10 cellular contexts compared by ENCODE assay signal in the genomic region with DNA sequence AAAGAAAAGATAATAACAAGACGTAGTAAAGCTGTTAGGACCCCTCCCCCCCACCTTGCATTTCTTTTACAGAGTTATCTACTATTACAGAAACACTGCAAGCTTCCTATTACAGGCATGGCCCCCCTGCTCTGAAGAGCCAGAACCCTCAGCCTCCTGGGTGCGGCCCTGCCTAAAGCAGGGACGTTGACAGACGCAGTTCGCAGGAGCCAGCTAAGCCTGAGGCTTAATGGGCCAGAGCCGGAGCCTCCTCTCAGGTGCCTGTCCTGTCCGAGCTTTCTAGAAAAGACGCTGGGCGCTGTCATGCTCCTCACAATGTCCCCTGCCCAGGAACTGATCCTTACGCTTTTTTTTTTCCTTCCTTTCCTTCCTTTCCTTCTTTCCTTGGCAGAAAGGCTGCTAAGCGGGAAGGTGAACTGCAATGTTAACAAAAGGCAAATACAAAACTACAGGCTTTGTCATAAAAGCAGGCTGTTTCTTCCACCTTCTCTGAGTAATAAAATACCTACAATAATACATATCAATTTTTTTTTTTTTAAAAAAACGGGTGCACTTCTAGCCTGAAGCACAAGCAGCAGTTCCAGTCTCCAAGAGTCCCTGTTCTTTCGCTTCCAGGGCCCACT. TPM values are rescaled to one million over a fixed set of nuclear protein-coding genes. Genes with fewer than 3 reads are reported as not detected.
DNase-seq lines count a peak whose midpoint lies in the region; ATAC-seq and TF ChIP-seq lines count a peak whose summit lies in the region.
"Had no signal": no experiment of that assay in that cellular context is flagged by ENCODE, and none has a peak within 500 bp of the region (broad histone marks: within the 10 kb centered on the region; RNA-seq: fewer than 3 reads in every experiment).

No MANE protein-coding gene starts in this region.

- peaks cover 13 to 35% (median 25%) of the 10 kb centered on the region in 3 donors for H3K4me1 Mint-ChIP-seq in naive B cell

- peaks cover 59 to 91% (median 77%) of the 10 kb centered on the region in 3 donors for H3K27me3 Mint-ChIP-seq in naive B cell

- TF ChIP-seq POLR2A in HCT116 (IDR thresholded peaks at IDR 0.05; ENCODE audit: borderline replicate concordance, extremely low read depth, insufficient read depth, insufficient read length), result no peak

- peaks cover 5 to 15% of the 10 kb centered on the region in 2 experiments; a peak in 3 of 4 replicates for H3K4me1 ChIP-seq in HCT116 (ENCODE audit: control insufficient read depth in 1 of 2, insufficient read depth in 2 of 2, low read length in 2 of 2)
- peaks cover 9% of the 10 kb centered on the region for H3K4me1 ChIP-seq in colonic mucosa

- ATAC-seq in HCT116 (no peak), naive B cell (ENCODE audit: low read depth in 2 of 2) (no peak), HG02970 (IDR thresholded peaks at IDR 0.05; ENCODE audit: low FRiP score, unreplicated experiment) (no peak)

- no peaks in the 10 kb centered on the region for H3K9me2 ChIP-seq in HCT116 (ENCODE audit: insufficient read depth)

- H3K4me3 ChIP-seq in HCT116 (replicated peaks in 1 of 2; ENCODE audit: low read depth in 1 of 2, low read length in 2 of 2) (peak overlapping the region in 1 of 2 experiments; percentile 59; a peak in 1 of 4 replicates), colonic mucosa (peak overlapping the region; percentile 53), dorsolateral prefrontal cortex (peak overlapping the region in 28 of 59 donors; percentile 1 to 60 (median 46))

- H3K36me3 Mint-ChIP-seq in naive B cell, result peaks cover 0 to 7% of the 10 kb centered on the region in 2 donors

- intact Hi-C loops in HCT116 (cut with micrococcal nuclease), result no loop called here
- intact Hi-C loops in colonic mucosa (cut with DNase I), result no loop called here
- intact Hi-C loops in dorsolateral prefrontal cortex (cut with DNase I), result no loop called here

- peak overlapping the region in 1 of 6 donors; percentile 59 for H3K27ac Mint-ChIP-seq in naive B cell

- TF ChIP-seq RAD21 in HCT116 (IDR thresholded peaks at IDR 0.05; ENCODE audit: low read depth), result no peak

- H3K36me3 ChIP-seq in HCT116 (ENCODE audit: control insufficient read depth in 1 of 2, insufficient read depth in 2 of 2, low read length in 2 of 2), result no peaks in the 10 kb centered on the region
- H3K36me3 ChIP-seq in colonic mucosa, result no peaks in the 10 kb centered on the region

- H2AFZ ChIP-seq in HCT116 (ENCODE audit: low read depth, low read length, poor library complexity, severe bottlenecking), result no peak overlapping the region

- no peak overlapping the region for H3K27ac ChIP-seq in HCT116 (ENCODE audit: low read depth, low read length)
- H3K27ac ChIP-seq in colonic mucosa, result peak overlapping the region; percentile 70
- no peak overlapping the region for H3K27ac ChIP-seq in dorsolateral prefrontal cortex

- RAD21 ChIA-PET in HCT116 (lab: Charles Lee; ENCODE audit: low non-redundant PET in 1 of 2, low total read pairs in 2 of 2, uncharacterized antibody in 2 of 2, unreplicated experiment in 2 of 2), result no interaction called here

- peak overlapping the region; percentile 87 for H3K4me2 ChIP-seq in HCT116 (ENCODE audit: low read length)

- DNase-seq in AG08396 (ENCODE audit: low spot score) (peak; percentile 26), HCT116 (ENCODE audit: low read depth, low spot score) (no peak), colonic mucosa (peak; percentile 29), naive B cell (no peak), DMS114 treated with DMSO at 0.1 percent for 48 hours (lab: John Stamatoyannopoulos, UW; ENCODE audit: unreplicated experiment) (no peak), dorsolateral prefrontal cortex (no peak), activated gamma-delta T cell (lab: John Stamatoyannopoulos, UW) (no peak)
- DNase-seq: cortex of kidney, EL had no signal

- H3K9me3 Mint-ChIP-seq in naive B cell, result peaks cover 0 to 10% (median 3%) of the 10 kb centered on the region in 7 donors

- H3K27me3 ChIP-seq in HCT116 (ENCODE audit: insufficient read depth, low read length) (no peaks in the 10 kb centered on the region), colonic mucosa (peaks cover 29% of the 10 kb centered on the region), dorsolateral prefrontal cortex (peaks cover 15 to 97% (median 66%) of the 10 kb centered on the region in 45 donors)

- peak overlapping the region; percentile 66 to 84 (median 74) for H3K4me3 Mint-ChIP-seq in naive B cell

- H3K9me3 ChIP-seq in HCT116 (ENCODE audit: control insufficient read depth in 1 of 2, insufficient read depth in 1 of 2, low read depth in 1 of 2, low read length in 2 of 2) (no peaks in the 10 kb centered on the region), colonic mucosa (no peaks in the 10 kb centered on the region)

- POLR2A ChIA-PET in HCT116 (lab: Charles Lee), result no interaction called here

- no peaks in the 10 kb centered on the region for H4K20me1 ChIP-seq in HCT116 (ENCODE audit: insufficient read depth)

- no peaks in the 10 kb centered on the region for H3K79me2 ChIP-seq in HCT116 (ENCODE audit: insufficient read depth, low read length)

- BruUV-seq in HCT116 (replicated peaks; lab: Mats Ljungman, UMichigan), result no TSS peak

- no peak for TF ChIP-seq CTCF in HCT116 (IDR thresholded peaks at IDR 0.05 in 2 of 3, conservative IDR thresholded peaks at IDR 0.05 in 1 of 3; ENCODE audit: borderline replicate concordance in 1 of 3, insufficient read depth in 1 of 3, low read depth in 2 of 3, low read length in 2 of 3)
- TF ChIP-seq CTCF in colonic mucosa (IDR thresholded peaks at IDR 0.05), result no peak
- TF ChIP-seq CTCF in dorsolateral prefrontal cortex (IDR thresholded peaks at IDR 0.05 in 54 of 56, conservative IDR thresholded peaks at IDR 0.05 in 2 of 56; ENCODE audit: low read depth in 1 of 56, partially characterized antibody in 56 of 56), result no peak

- H3K9ac ChIP-seq in HCT116 (ENCODE audit: low read length), result no peak overlapping the region
- peak overlapping the region in 1 of 2 donors; percentile 35 for H3K9ac ChIP-seq in colonic mucosa (ENCODE audit: low read depth in 2 of 2, low read length in 2 of 2)

- CTCF ChIA-PET in HCT116 (lab: Charles Lee), result interaction anchor here (1.5 kb wide), 1 partner anchor 12 kb away, joined by 3 read pairs; the partner anchor contains the start of gene MNX1

TF ChIP-seq in HCT116, 20 proteins besides CTCF, POLR2A, EP300 and RAD21 (continues in another document):
- TF ChIP-seq, protein P1, sequence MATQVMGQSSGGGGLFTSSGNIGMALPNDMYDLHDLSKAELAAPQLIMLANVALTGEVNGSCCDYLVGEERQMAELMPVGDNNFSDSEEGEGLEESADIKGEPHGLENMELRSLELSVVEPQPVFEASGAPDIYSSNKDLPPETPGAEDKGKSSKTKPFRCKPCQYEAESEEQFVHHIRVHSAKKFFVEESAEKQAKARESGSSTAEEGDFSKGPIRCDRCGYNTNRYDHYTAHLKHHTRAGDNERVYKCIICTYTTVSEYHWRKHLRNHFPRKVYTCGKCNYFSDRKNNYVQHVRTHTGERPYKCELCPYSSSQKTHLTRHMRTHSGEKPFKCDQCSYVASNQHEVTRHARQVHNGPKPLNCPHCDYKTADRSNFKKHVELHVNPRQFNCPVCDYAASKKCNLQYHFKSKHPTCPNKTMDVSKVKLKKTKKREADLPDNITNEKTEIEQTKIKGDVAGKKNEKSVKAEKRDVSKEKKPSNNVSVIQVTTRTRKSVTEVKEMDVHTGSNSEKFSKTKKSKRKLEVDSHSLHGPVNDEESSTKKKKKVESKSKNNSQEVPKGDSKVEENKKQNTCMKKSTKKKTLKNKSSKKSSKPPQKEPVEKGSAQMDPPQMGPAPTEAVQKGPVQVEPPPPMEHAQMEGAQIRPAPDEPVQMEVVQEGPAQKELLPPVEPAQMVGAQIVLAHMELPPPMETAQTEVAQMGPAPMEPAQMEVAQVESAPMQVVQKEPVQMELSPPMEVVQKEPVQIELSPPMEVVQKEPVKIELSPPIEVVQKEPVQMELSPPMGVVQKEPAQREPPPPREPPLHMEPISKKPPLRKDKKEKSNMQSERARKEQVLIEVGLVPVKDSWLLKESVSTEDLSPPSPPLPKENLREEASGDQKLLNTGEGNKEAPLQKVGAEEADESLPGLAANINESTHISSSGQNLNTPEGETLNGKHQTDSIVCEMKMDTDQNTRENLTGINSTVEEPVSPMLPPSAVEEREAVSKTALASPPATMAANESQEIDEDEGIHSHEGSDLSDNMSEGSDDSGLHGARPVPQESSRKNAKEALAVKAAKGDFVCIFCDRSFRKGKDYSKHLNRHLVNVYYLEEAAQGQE (IDR thresholded peaks at IDR 0.05; ENCODE audit: low read depth), result no peak
- TF ChIP-seq EZH2 (IDR thresholded peaks at IDR 0.05), result no peak
- no peak for TF ChIP-seq ZFX (IDR thresholded peaks at IDR 0.05)
- TF ChIP-seq CEBPB (IDR thresholded peaks at IDR 0.05; ENCODE audit: low read depth), result no peak
- TF ChIP-seq TCF7L2 (IDR thresholded peaks at IDR 0.05; ENCODE audit: borderline replicate concordance, extremely low read depth, insufficient read depth, insufficient read length), result no peak
- no peak for TF ChIP-seq EZH2phosphoT487 (IDR thresholded peaks at IDR 0.05; ENCODE audit: borderline replicate concordance)
- TF ChIP-seq EGR1 (IDR thresholded peaks at IDR 0.05; ENCODE audit: low read depth), result no peak
- TF ChIP-seq, protein P2, sequence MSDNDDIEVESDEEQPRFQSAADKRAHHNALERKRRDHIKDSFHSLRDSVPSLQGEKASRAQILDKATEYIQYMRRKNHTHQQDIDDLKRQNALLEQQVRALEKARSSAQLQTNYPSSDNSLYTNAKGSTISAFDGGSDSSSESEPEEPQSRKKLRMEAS (IDR thresholded peaks at IDR 0.05), result no peak
- no peak for TF ChIP-seq JUND (IDR thresholded peaks at IDR 0.05)
- no peak for TF ChIP-seq YY1 (IDR thresholded peaks at IDR 0.05; ENCODE audit: extremely low read depth, insufficient replicate concordance, low read depth, low read length)
- no peak for TF ChIP-seq POLR2AphosphoS5 (IDR thresholded peaks at IDR 0.05; ENCODE audit: low read depth, low read length)
- no peak for TF ChIP-seq SRF (IDR thresholded peaks at IDR 0.05; ENCODE audit: low read depth)
- TF ChIP-seq SIN3A (IDR thresholded peaks at IDR 0.05; ENCODE audit: low read depth), result no peak
- TF ChIP-seq SP1 (IDR thresholded peaks at IDR 0.05; ENCODE audit: low read depth), result no peak

RNA-seq across cellular contexts. Expression of gene MNX1, which starts 11.4 kb away (rescaled TPM):
- 7.7 TPM for total RNA-seq in HCT116 (2021; ENCODE audit: unreplicated experiment)
- polyA plus RNA-seq in HCT116 (2012), result 2.7 and 3.5 TPM in 2 replicates
- 10 to 100 TPM; 14.5 to 27.4 TPM for total RNA-seq in colonic mucosa
- polyA plus RNA-seq in naive B cell (ENCODE audit: low read depth in 6 of 6), result not detected
- total RNA-seq in dorsolateral prefrontal cortex, result not detected

RNA-seq across cellular contexts. Expression of gene NOM1, which starts 49.6 kb away (rescaled TPM):
- total RNA-seq in HCT116 (2021; ENCODE audit: unreplicated experiment), result 35.4 TPM
- polyA plus RNA-seq in HCT116 (2012), result 16.3 and 16.6 TPM in 2 replicates
- 10 to 100 TPM; 12.7 to 21.4 TPM for total RNA-seq in colonic mucosa
- 1 to 10 TPM; 1.8 to 8.6 (median 3.3) TPM for polyA plus RNA-seq in naive B cell (ENCODE audit: low read depth in 6 of 6)
- total RNA-seq in dorsolateral prefrontal cortex, result 10 to 100 TPM; 14.2 to 36.0 (median 24.9) TPM

Comparison
In these comparisons a context has a peak if more than half of its experiments do, and no peak if none do; other contexts are left out.
1. DNase-seq: peak in AG08396 (single experiment) and colonic mucosa (single experiment); none in HCT116 (single experiment), naive B cell (single experiment), DMS114 treated with DMSO at 0.1 percent for 48 hours (single experiment), dorsolateral prefrontal cortex (0 of 10) and activated gamma-delta T cell (single experiment).